In genomic region chr20:47654370-47654769, GRCh38 we compare ENCODE assay signal across 19 cellular contexts.
DNase-seq lines count a peak whose midpoint lies in the region; TF ChIP-seq lines count a peak whose summit lies in the region.
"Had no signal": no experiment of that assay in that cellular context is flagged by ENCODE, and none has a peak within 500 bp of the region (broad histone marks: within the 10 kb centered on the region; RNA-seq: fewer than 3 reads in every experiment).

No MANE protein-coding gene starts in this region.

- H3K36me3 ChIP-seq in WERI-Rb-1: peaks cover 15% of the 10 kb centered on the region
- H3K36me3 ChIP-seq in iPS-18a (ENCODE audit: control insufficient read depth, low read depth, low read length): peaks cover 38% of the 10 kb centered on the region
- peaks cover 9% of the 10 kb centered on the region for H3K36me3 ChIP-seq in breast epithelium

- POLR2A ChIA-PET in activated CD4-positive, alpha-beta T cell treated with anti-CD3 and anti-CD28 coated beads, Interleukin-2, amount 10 ng/mL, durations not matched to agents 7 days and 5 days (lab: Charles Lee): no interaction called here

- CTCF ChIA-PET in activated CD4-positive, alpha-beta T cell treated with anti-CD3 and anti-CD28 coated beads, Interleukin-2, amount 10 ng/mL, durations not matched to agents 7 days and 5 days (lab: Charles Lee): no interaction called here

- no peak overlapping the region for H3K9ac ChIP-seq in iPS-18a (ENCODE audit: low read length)

- H3K36me3 Mint-ChIP-seq in activated CD4-positive, alpha-beta T cell treated with anti-CD3 and anti-CD28 coated beads, Interleukin-2, amount 10 ng/mL, durations not matched to agents 7 days and 5 days (ENCODE audit: low read depth): peaks cover 43% of the 10 kb centered on the region

- TF ChIP-seq POLR2A in breast epithelium (IDR thresholded peaks at IDR 0.05): no peak

- intact Hi-C loops in breast epithelium (cut with DNase I; ENCODE audit: low total_unique reads): no loop called here

- H3K4me1 Mint-ChIP-seq in activated CD4-positive, alpha-beta T cell treated with anti-CD3 and anti-CD28 coated beads, Interleukin-2, amount 10 ng/mL, durations not matched to agents 7 days and 5 days: no peaks in the 10 kb centered on the region

- H3K9me3 ChIP-seq in WERI-Rb-1 (ENCODE audit: severe bottlenecking) (no peaks in the 10 kb centered on the region), iPS-18a (ENCODE audit: control insufficient read depth, low read depth, low read length) (no peaks in the 10 kb centered on the region), breast epithelium (no peaks in the 10 kb centered on the region)
- H3K9me3 ChIP-seq: SJCRH30 had no signal

- H3K27me3 ChIP-seq in WERI-Rb-1 (ENCODE audit: insufficient read depth, low read depth, severe bottlenecking) (no peaks in the 10 kb centered on the region), iPS-18a (ENCODE audit: control insufficient read depth, insufficient read depth, low read length) (no peaks in the 10 kb centered on the region), breast epithelium (no peaks in the 10 kb centered on the region)
- H3K27me3 ChIP-seq: SJCRH30 had no signal

- TF ChIP-seq CTCF in WERI-Rb-1 (IDR thresholded peaks at IDR 0.05; ENCODE audit: low read depth, low read length): no peak
- no peak for TF ChIP-seq CTCF in breast epithelium (IDR thresholded peaks at IDR 0.05)

- no peaks in the 10 kb centered on the region for H3K9me3 Mint-ChIP-seq in activated CD4-positive, alpha-beta T cell treated with anti-CD3 and anti-CD28 coated beads, Interleukin-2, amount 10 ng/mL, durations not matched to agents 7 days and 5 days
- H3K9me3 Mint-ChIP-seq: CD14-positive monocyte, HFFc6 had no signal

- peaks cover 29% of the 10 kb centered on the region for H3K4me1 ChIP-seq in iPS-18a (ENCODE audit: control insufficient read depth, low read depth, low read length)
- no peaks in the 10 kb centered on the region for H3K4me1 ChIP-seq in breast epithelium
- H3K4me1 ChIP-seq: SJCRH30 had no signal

- no peak overlapping the region for H3K4me3 Mint-ChIP-seq in activated CD4-positive, alpha-beta T cell treated with anti-CD3 and anti-CD28 coated beads, Interleukin-2, amount 10 ng/mL, durations not matched to agents 7 days and 5 days
- H3K4me3 Mint-ChIP-seq: CD14-positive monocyte, HFFc6 had no signal

- H3K27ac Mint-ChIP-seq in activated CD4-positive, alpha-beta T cell treated with anti-CD3 and anti-CD28 coated beads, Interleukin-2, amount 10 ng/mL, durations not matched to agents 7 days and 5 days: peak overlapping the region; percentile 36
- H3K27ac Mint-ChIP-seq: CD14-positive monocyte, HFFc6 had no signal

- no peak overlapping the region for H3K4me3 ChIP-seq in WERI-Rb-1 (ENCODE audit: low read depth, low read length)
- H3K4me3 ChIP-seq in iPS-18a (ENCODE audit: low read length): peak overlapping the region; percentile 29
- H3K4me3 ChIP-seq in breast epithelium: no peak overlapping the region
- H3K4me3 ChIP-seq: SJCRH30 had no signal

- no peaks in the 10 kb centered on the region for H3K27me3 Mint-ChIP-seq in activated CD4-positive, alpha-beta T cell treated with anti-CD3 and anti-CD28 coated beads, Interleukin-2, amount 10 ng/mL, durations not matched to agents 7 days and 5 days

- peak overlapping the region; percentile 20 for H3K27ac ChIP-seq in WERI-Rb-1
- H3K27ac ChIP-seq in iPS-18a (ENCODE audit: low read length): no peak overlapping the region
- no peak overlapping the region for H3K27ac ChIP-seq in breast epithelium
- H3K27ac ChIP-seq: SJCRH30 had no signal

- no peak for DNase-seq in activated CD4-positive, alpha-beta T cell treated with anti-CD3 and anti-CD28 coated beads, Interleukin-2, amount 10 ng/mL, durations not matched to agents 7 days and 5 days
- no peak for DNase-seq in activated CD4-positive, alpha-beta T cell treated with anti-CD3 and anti-CD28 coated beads for 1 hour
- peak; percentile 40 for DNase-seq in WERI-Rb-1
- no peak for DNase-seq in SHP77 (lab: John Stamatoyannopoulos, UW)
- DNase-seq in breast epithelium (ENCODE audit: low spot score in 2 of 2): no peak
- DNase-seq in NCI-H524 treated with DMSO at 0.1 percent for 48 hours (lab: John Stamatoyannopoulos, UW): no peak
- no peak for DNase-seq in DMS 273 (lab: John Stamatoyannopoulos, UW; ENCODE audit: unreplicated experiment)
- DNase-seq: 8988T, COR-L47, GF-D8, HFFc6, KG1, NCI-H1417, NCI-H187 treated with DMSO at 0.1 percent for 48 hours, NCI-H2227 treated with DMSO at 0.1 percent for 48 hours, NCI-H510A treated with DMSO at 0.1 percent for 48 hours, SJCRH30 had no signal
